ENCODE assay signal across 21 cellular contexts in genomic region chr3:136835817-136836510, GRCh38. TPM values are rescaled to one million over a fixed set of nuclear protein-coding genes. Genes with fewer than 3 reads are reported as not detected.
A peak's percentile ranks its signal among the peaks of the same experiment; 100 is the strongest.
DNase-seq lines count a peak whose midpoint lies in the region; ATAC-seq and TF ChIP-seq lines count a peak whose summit lies in the region.
"Had no signal": no experiment of that assay in that cellular context is flagged by ENCODE, and none has a peak within 500 bp of the region (broad histone marks: within the 10 kb centered on the region; RNA-seq: fewer than 3 reads in every experiment).

No MANE protein-coding gene starts in this region.

- no peaks in the 10 kb centered on the region for H3K9me3 ChIP-seq in spleen
- H3K9me3 ChIP-seq: adrenal gland, mucosa of descending colon, neutrophil, transverse colon had no signal

- peaks cover 0 to 12% (median 0%) of the 10 kb centered on the region in 6 donors for H3K36me3 ChIP-seq in spleen
- H3K36me3 ChIP-seq: adrenal gland, neutrophil, transverse colon had no signal

- H3K27ac ChIP-seq in spleen = no peak overlapping the region
- H3K27ac ChIP-seq: neutrophil had no signal

- no peak for TF ChIP-seq POLR2A in spleen (IDR thresholded peaks at IDR 0.05)

- no peak for ATAC-seq in stimulated activated effector memory CD8-positive, alpha-beta T cell treated with anti-CD3 and anti-CD28 coated beads, Interleukin-12 subunit alpha, Interleukin-12 subunit beta, amount 100 ng/mL, for 72 hours
- ATAC-seq in HG02970 (IDR thresholded peaks at IDR 0.05; ENCODE audit: low FRiP score, unreplicated experiment) = no peak
- ATAC-seq: esophagus mucosa, mucosa of descending colon had no signal

- H3K4me1 Mint-ChIP-seq in activated naive CD4-positive, alpha-beta T cell treated with anti-CD3 and anti-CD28 coated beads, Interleukin-2, amount 50 U/mL, for 24 hours = peaks cover 18% of the 10 kb centered on the region
- peaks cover 25% of the 10 kb centered on the region for H3K4me1 Mint-ChIP-seq in stimulated activated effector memory CD8-positive, alpha-beta T cell treated with anti-CD3 and anti-CD28 coated beads, Interleukin-12 subunit alpha, Interleukin-12 subunit beta, amount 100 ng/mL, for 72 hours

- H3K4me3 Mint-ChIP-seq in activated naive CD4-positive, alpha-beta T cell treated with anti-CD3 and anti-CD28 coated beads, Interleukin-2, amount 50 U/mL, for 24 hours = no peak overlapping the region
- H3K4me3 Mint-ChIP-seq in stimulated activated effector memory CD8-positive, alpha-beta T cell treated with anti-CD3 and anti-CD28 coated beads, Interleukin-12 subunit alpha, Interleukin-12 subunit beta, amount 100 ng/mL, for 72 hours = no peak overlapping the region
- H3K4me3 Mint-ChIP-seq: activated T-helper 1 cell treated with anti-CD3 and anti-CD28 coated beads, Interleukin-12 subunit alpha, Interleukin-12 subunit beta, Interleukin-2, Interleukin-4 antibody, amounts not matched to agents 30 ng/mL and 10 ng/mL and 1 ng/mL, durations not matched to agents 14 hours and 24 hours and 36 hours; CD4-positive, CD25-positive, alpha-beta regulatory T cell had no signal

- no peaks in the 10 kb centered on the region for H3K27me3 ChIP-seq in spleen (replicated peaks in 1 of 7)
- H3K27me3 ChIP-seq: adrenal gland, neutrophil, transverse colon had no signal

- H3K27ac Mint-ChIP-seq in activated naive CD4-positive, alpha-beta T cell treated with anti-CD3 and anti-CD28 coated beads, Interleukin-2, amount 50 U/mL, for 24 hours = peak overlapping the region; percentile 46
- H3K27ac Mint-ChIP-seq in stimulated activated effector memory CD8-positive, alpha-beta T cell treated with anti-CD3 and anti-CD28 coated beads, Interleukin-12 subunit alpha, Interleukin-12 subunit beta, amount 100 ng/mL, for 72 hours = peak overlapping the region; percentile 38
- H3K27ac Mint-ChIP-seq: activated T-helper 1 cell treated with anti-CD3 and anti-CD28 coated beads, Interleukin-12 subunit alpha, Interleukin-12 subunit beta, Interleukin-2, Interleukin-4 antibody, amounts not matched to agents 30 ng/mL and 10 ng/mL and 1 ng/mL, durations not matched to agents 14 hours and 24 hours and 36 hours; CD4-positive, CD25-positive, alpha-beta regulatory T cell had no signal

- H3K27me3 Mint-ChIP-seq in activated naive CD4-positive, alpha-beta T cell treated with anti-CD3 and anti-CD28 coated beads, Interleukin-2, amount 50 U/mL, for 24 hours = peaks cover 3% of the 10 kb centered on the region

- intact Hi-C loops in spleen (cut with DNase I; ENCODE audit: low total_unique reads) = no loop called here

- no peak overlapping the region for H3K4me3 ChIP-seq in spleen
- H3K4me3 ChIP-seq: adrenal gland, mucosa of descending colon, transverse colon had no signal

- DNase-seq in activated naive CD4-positive, alpha-beta T cell treated with Interleukin-2 at 50 U/mL for 16 hours = no peak
- DNase-seq in RPMI7951 (ENCODE audit: low read depth) (peak; percentile 37), fibroblast of gingiva (ENCODE audit: low read depth) (peak; percentile 33), spleen (no peak), T-helper 9 cell (no peak)
- DNase-seq in stimulated activated effector memory CD8-positive, alpha-beta T cell treated with anti-CD3 and anti-CD28 coated beads, Interleukin-12 subunit alpha, Interleukin-12 subunit beta, amount 100 ng/mL, for 72 hours (ENCODE audit: low spot score in 2 of 2) = no peak
- DNase-seq: activated CD4-positive, CD25-positive, alpha-beta regulatory T cell; adrenal gland; CD4-positive, CD25-positive, alpha-beta regulatory T cell; DMS79 treated with DMSO at 0.1 percent for 48 hours; mucosa of descending colon; MV-4-11; NCI-H2029; Right ventricle myocardium superior; T-helper 2 cell; transverse colon had no signal

- H3K9me3 Mint-ChIP-seq in activated naive CD4-positive, alpha-beta T cell treated with anti-CD3 and anti-CD28 coated beads, Interleukin-2, amount 50 U/mL, for 24 hours = peaks cover under 1% of the 10 kb centered on the region
- no peaks in the 10 kb centered on the region for H3K9me3 Mint-ChIP-seq in stimulated activated effector memory CD8-positive, alpha-beta T cell treated with anti-CD3 and anti-CD28 coated beads, Interleukin-12 subunit alpha, Interleukin-12 subunit beta, amount 100 ng/mL, for 72 hours
- H3K9me3 Mint-ChIP-seq: activated T-helper 1 cell treated with anti-CD3 and anti-CD28 coated beads, Interleukin-12 subunit alpha, Interleukin-12 subunit beta, Interleukin-2, Interleukin-4 antibody, amounts not matched to agents 30 ng/mL and 10 ng/mL and 1 ng/mL, durations not matched to agents 14 hours and 24 hours and 36 hours had no signal

- peaks cover 0 to 26% (median 7%) of the 10 kb centered on the region in 6 donors for H3K4me1 ChIP-seq in spleen

- H3K36me3 Mint-ChIP-seq in activated naive CD4-positive, alpha-beta T cell treated with anti-CD3 and anti-CD28 coated beads, Interleukin-2, amount 50 U/mL, for 24 hours = peaks cover 8% of the 10 kb centered on the region
- peaks cover 23% of the 10 kb centered on the region for H3K36me3 Mint-ChIP-seq in stimulated activated effector memory CD8-positive, alpha-beta T cell treated with anti-CD3 and anti-CD28 coated beads, Interleukin-12 subunit alpha, Interleukin-12 subunit beta, amount 100 ng/mL, for 72 hours

- 43 to 63% (median 47%) methylated on average over 2 to 3 of the region's 3 CpGs for WGBS in spleen, 5 donors

- no peak for TF ChIP-seq CTCF in spleen (IDR thresholded peaks at IDR 0.05 in 8 of 11, conservative IDR thresholded peaks at IDR 0.05 in 3 of 11)

RNA-seq across cellular contexts. Expression of gene SLC35G2, which starts 17.0 kb away (rescaled TPM):
- total RNA-seq in RPMI7951 (2014; rRNA removed; shearing (Covaris generic)) = 19.4 and 21.7 TPM in 2 replicates
- 1 to 10 TPM; 2.8 to 7.7 (median 4.1) TPM for total RNA-seq in spleen
- 1 to 10 TPM; 1.1 to 2.1 (median 1.6) TPM for polyA plus RNA-seq in spleen

RNA-seq across cellular contexts. Expression of gene NCK1, which starts 26.0 kb away (rescaled TPM):
- 35.8 and 37.0 TPM in 2 replicates for total RNA-seq in RPMI7951 (2014; rRNA removed; shearing (Covaris generic))
- total RNA-seq in spleen = 10 to 100 TPM; 41.9 to 54.7 (median 48.3) TPM
- 10 to 100 TPM; 12.5 to 21.9 (median 19.5) TPM for polyA plus RNA-seq in spleen

Comparison
In these comparisons a context has a peak if more than half of its experiments do, and no peak if none do; other contexts are left out.
1. DNase-seq: peak in RPMI7951 (single experiment) and fibroblast of gingiva (single experiment); none in activated naive CD4-positive, alpha-beta T cell treated with Interleukin-2 at 50 U/mL for 16 hours (single experiment), stimulated activated effector memory CD8-positive, alpha-beta T cell treated with anti-CD3 and anti-CD28 coated beads, Interleukin-12 subunit alpha, Interleukin-12 subunit beta, amount 100 ng/mL, for 72 hours (0 of 2), spleen (single experiment) and T-helper 9 cell (single experiment).